ENCODE assay signal across 1 cellular context in the genomic region with DNA sequence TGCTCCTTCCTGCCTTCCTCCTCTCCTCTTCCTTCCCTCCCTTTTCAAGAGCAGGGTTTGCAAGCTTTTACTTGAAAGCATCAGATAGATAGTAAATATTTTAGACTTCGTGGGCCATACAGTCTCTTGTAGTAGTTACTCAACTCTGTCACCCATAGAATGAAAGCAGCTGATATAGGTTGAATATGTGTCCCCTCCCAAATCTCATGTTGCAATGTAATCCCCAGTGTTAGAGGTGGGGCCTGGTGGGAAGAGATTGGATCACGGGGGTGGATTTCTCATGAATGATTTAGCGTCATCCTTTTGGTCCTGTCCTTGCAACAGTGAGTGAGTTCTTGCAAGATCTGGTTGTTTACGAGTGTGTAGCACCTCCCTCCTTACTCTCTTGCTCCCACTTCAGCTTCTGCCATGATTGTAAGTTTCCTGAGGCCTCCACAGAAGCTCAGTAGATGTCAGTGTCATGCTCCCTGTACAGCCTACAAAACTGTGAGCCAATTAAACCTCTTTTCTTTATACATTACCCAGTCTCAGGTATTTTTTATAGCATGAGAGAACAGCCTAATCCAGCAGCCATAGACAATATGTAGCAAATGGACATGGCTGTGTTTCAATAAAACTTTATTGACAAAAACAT.
A peak's percentile ranks its signal among the peaks of the same experiment; 100 is the strongest.
TF ChIP-seq lines count a peak whose summit lies in the region.
"Not testable (repeated sequence)": the region's sequence is repeated elsewhere in the genome, so short reads cannot be mapped to it uniquely, and the experiment has no call there.

No MANE protein-coding gene starts in this region.

TF ChIP-seq in K562, 482 proteins besides CTCF, POLR2A, EP300 and RAD21 (continued from another document and continues in another):
- TF ChIP-seq, protein P1, sequence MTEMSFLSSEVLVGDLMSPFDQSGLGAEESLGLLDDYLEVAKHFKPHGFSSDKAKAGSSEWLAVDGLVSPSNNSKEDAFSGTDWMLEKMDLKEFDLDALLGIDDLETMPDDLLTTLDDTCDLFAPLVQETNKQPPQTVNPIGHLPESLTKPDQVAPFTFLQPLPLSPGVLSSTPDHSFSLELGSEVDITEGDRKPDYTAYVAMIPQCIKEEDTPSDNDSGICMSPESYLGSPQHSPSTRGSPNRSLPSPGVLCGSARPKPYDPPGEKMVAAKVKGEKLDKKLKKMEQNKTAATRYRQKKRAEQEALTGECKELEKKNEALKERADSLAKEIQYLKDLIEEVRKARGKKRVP (CRISPR knock-in tag; IDR thresholded peaks at IDR 0.05) = peak; percentile 36; the same call in 1 of the 2 replicates
- TF ChIP-seq CREM (IDR thresholded peaks at IDR 0.05; ENCODE audit: low read depth) (peak; percentile 25; the same call in 1 of the 2 replicates), TRIM24 (IDR thresholded peaks at IDR 0.05) (peak; percentile 95 to 96), CEBPG (CRISPR knock-in tag; IDR thresholded peaks at IDR 0.05) (peak; percentile 96), CEBPG (tag; conservative IDR thresholded peaks at IDR 0.05 in 1 of 2, IDR thresholded peaks at IDR 0.05 in 1 of 2) (peak in 1 of 2 experiments; percentile 94; a peak in 2 of 4 replicates), MYC (IDR thresholded peaks at IDR 0.05; ENCODE audit: low read depth, low read length) (0 out of 2 replicates have a peak, but pooled peaks have one; percentile 11), CBX3 (IDR thresholded peaks at IDR 0.05; ENCODE audit: borderline replicate concordance in 1 of 2, low read length in 2 of 2) (peak in 1 of 2 experiments; percentile 64; a peak in 1 of 3 replicates), TARDBP (IDR thresholded peaks at IDR 0.05) (0 out of 2 replicates have a peak, but pooled peaks have one; percentile 24), RCOR1 (IDR thresholded peaks at IDR 0.05; ENCODE audit: borderline replicate concordance in 1 of 2, low read depth in 2 of 2, low read length in 2 of 2) (peak in 1 of 2 experiments; percentile 67; a peak in 2 of 4 replicates), POLR2G (IDR thresholded peaks at IDR 0.05; ENCODE audit: low read depth, low read length) (0 out of 2 replicates have a peak, but pooled peaks have one; percentile 23), JUN (IDR thresholded peaks at IDR 0.05; ENCODE audit: borderline replicate concordance, low read depth, low read length) (0 out of 2 replicates have a peak, but pooled peaks have one; percentile 19), FOXJ2 (tag; IDR thresholded peaks at IDR 0.05) (peak; percentile 70), CC2D1A (IDR thresholded peaks at IDR 0.05) (peak; percentile 91)
- TF ChIP-seq, protein P2, sequence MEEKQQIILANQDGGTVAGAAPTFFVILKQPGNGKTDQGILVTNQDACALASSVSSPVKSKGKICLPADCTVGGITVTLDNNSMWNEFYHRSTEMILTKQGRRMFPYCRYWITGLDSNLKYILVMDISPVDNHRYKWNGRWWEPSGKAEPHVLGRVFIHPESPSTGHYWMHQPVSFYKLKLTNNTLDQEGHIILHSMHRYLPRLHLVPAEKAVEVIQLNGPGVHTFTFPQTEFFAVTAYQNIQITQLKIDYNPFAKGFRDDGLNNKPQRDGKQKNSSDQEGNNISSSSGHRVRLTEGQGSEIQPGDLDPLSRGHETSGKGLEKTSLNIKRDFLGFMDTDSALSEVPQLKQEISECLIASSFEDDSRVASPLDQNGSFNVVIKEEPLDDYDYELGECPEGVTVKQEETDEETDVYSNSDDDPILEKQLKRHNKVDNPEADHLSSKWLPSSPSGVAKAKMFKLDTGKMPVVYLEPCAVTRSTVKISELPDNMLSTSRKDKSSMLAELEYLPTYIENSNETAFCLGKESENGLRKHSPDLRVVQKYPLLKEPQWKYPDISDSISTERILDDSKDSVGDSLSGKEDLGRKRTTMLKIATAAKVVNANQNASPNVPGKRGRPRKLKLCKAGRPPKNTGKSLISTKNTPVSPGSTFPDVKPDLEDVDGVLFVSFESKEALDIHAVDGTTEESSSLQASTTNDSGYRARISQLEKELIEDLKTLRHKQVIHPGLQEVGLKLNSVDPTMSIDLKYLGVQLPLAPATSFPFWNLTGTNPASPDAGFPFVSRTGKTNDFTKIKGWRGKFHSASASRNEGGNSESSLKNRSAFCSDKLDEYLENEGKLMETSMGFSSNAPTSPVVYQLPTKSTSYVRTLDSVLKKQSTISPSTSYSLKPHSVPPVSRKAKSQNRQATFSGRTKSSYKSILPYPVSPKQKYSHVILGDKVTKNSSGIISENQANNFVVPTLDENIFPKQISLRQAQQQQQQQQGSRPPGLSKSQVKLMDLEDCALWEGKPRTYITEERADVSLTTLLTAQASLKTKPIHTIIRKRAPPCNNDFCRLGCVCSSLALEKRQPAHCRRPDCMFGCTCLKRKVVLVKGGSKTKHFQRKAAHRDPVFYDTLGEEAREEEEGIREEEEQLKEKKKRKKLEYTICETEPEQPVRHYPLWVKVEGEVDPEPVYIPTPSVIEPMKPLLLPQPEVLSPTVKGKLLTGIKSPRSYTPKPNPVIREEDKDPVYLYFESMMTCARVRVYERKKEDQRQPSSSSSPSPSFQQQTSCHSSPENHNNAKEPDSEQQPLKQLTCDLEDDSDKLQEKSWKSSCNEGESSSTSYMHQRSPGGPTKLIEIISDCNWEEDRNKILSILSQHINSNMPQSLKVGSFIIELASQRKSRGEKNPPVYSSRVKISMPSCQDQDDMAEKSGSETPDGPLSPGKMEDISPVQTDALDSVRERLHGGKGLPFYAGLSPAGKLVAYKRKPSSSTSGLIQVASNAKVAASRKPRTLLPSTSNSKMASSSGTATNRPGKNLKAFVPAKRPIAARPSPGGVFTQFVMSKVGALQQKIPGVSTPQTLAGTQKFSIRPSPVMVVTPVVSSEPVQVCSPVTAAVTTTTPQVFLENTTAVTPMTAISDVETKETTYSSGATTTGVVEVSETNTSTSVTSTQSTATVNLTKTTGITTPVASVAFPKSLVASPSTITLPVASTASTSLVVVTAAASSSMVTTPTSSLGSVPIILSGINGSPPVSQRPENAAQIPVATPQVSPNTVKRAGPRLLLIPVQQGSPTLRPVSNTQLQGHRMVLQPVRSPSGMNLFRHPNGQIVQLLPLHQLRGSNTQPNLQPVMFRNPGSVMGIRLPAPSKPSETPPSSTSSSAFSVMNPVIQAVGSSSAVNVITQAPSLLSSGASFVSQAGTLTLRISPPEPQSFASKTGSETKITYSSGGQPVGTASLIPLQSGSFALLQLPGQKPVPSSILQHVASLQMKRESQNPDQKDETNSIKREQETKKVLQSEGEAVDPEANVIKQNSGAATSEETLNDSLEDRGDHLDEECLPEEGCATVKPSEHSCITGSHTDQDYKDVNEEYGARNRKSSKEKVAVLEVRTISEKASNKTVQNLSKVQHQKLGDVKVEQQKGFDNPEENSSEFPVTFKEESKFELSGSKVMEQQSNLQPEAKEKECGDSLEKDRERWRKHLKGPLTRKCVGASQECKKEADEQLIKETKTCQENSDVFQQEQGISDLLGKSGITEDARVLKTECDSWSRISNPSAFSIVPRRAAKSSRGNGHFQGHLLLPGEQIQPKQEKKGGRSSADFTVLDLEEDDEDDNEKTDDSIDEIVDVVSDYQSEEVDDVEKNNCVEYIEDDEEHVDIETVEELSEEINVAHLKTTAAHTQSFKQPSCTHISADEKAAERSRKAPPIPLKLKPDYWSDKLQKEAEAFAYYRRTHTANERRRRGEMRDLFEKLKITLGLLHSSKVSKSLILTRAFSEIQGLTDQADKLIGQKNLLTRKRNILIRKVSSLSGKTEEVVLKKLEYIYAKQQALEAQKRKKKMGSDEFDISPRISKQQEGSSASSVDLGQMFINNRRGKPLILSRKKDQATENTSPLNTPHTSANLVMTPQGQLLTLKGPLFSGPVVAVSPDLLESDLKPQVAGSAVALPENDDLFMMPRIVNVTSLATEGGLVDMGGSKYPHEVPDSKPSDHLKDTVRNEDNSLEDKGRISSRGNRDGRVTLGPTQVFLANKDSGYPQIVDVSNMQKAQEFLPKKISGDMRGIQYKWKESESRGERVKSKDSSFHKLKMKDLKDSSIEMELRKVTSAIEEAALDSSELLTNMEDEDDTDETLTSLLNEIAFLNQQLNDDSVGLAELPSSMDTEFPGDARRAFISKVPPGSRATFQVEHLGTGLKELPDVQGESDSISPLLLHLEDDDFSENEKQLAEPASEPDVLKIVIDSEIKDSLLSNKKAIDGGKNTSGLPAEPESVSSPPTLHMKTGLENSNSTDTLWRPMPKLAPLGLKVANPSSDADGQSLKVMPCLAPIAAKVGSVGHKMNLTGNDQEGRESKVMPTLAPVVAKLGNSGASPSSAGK (IDR thresholded peaks at IDR 0.05) = peak; percentile 36; the same call in 1 of the 2 replicates
- TF ChIP-seq, protein P3, sequence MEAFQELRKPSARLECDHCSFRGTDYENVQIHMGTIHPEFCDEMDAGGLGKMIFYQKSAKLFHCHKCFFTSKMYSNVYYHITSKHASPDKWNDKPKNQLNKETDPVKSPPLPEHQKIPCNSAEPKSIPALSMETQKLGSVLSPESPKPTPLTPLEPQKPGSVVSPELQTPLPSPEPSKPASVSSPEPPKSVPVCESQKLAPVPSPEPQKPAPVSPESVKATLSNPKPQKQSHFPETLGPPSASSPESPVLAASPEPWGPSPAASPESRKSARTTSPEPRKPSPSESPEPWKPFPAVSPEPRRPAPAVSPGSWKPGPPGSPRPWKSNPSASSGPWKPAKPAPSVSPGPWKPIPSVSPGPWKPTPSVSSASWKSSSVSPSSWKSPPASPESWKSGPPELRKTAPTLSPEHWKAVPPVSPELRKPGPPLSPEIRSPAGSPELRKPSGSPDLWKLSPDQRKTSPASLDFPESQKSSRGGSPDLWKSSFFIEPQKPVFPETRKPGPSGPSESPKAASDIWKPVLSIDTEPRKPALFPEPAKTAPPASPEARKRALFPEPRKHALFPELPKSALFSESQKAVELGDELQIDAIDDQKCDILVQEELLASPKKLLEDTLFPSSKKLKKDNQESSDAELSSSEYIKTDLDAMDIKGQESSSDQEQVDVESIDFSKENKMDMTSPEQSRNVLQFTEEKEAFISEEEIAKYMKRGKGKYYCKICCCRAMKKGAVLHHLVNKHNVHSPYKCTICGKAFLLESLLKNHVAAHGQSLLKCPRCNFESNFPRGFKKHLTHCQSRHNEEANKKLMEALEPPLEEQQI (IDR thresholded peaks at IDR 0.05) = peak; percentile 61
- TF ChIP-seq MYC (CRISPR knock-in tag; IDR thresholded peaks at IDR 0.05; ENCODE audit: borderline replicate concordance, low read depth); JUN (CRISPR knock-in tag; IDR thresholded peaks at IDR 0.05; ENCODE audit: borderline replicate concordance): not testable (repeated sequence)
- TF ChIP-seq, protein P4, sequence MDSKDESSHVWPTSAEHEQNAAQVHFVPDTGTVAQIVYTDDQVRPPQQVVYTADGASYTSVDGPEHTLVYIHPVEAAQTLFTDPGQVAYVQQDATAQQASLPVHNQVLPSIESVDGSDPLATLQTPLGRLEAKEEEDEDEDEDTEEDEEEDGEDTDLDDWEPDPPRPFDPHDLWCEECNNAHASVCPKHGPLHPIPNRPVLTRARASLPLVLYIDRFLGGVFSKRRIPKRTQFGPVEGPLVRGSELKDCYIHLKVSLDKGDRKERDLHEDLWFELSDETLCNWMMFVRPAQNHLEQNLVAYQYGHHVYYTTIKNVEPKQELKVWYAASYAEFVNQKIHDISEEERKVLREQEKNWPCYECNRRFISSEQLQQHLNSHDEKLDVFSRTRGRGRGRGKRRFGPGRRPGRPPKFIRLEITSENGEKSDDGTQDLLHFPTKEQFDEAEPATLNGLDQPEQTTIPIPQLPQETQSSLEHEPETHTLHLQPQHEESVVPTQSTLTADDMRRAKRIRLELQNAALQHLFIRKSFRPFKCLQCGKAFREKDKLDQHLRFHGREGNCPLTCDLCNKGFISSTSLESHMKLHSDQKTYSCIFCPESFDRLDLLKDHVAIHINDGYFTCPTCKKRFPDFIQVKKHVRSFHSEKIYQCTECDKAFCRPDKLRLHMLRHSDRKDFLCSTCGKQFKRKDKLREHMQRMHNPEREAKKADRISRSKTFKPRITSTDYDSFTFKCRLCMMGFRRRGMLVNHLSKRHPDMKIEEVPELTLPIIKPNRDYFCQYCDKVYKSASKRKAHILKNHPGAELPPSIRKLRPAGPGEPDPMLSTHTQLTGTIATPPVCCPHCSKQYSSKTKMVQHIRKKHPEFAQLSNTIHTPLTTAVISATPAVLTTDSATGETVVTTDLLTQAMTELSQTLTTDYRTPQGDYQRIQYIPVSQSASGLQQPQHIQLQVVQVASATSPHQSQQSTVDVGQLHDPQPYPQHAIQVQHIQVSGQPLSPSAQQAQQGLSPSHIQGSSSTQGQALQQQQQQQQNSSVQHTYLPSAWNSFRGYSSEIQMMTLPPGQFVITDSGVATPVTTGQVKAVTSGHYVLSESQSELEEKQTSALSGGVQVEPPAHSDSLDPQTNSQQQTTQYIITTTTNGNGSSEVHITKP (IDR thresholded peaks at IDR 0.05; ENCODE audit: partially characterized antibody) = peak; percentile 29
- TF ChIP-seq, protein P5, sequence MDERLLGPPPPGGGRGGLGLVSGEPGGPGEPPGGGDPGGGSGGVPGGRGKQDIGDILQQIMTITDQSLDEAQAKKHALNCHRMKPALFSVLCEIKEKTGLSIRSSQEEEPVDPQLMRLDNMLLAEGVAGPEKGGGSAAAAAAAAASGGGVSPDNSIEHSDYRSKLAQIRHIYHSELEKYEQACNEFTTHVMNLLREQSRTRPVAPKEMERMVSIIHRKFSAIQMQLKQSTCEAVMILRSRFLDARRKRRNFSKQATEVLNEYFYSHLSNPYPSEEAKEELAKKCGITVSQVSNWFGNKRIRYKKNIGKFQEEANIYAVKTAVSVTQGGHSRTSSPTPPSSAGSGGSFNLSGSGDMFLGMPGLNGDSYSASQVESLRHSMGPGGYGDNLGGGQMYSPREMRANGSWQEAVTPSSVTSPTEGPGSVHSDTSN (CRISPR knock-in tag; IDR thresholded peaks at IDR 0.05; ENCODE audit: low read depth) = not testable (repeated sequence)
- TF ChIP-seq, protein P5 (tag; conservative IDR thresholded peaks at IDR 0.05; ENCODE audit: low read depth) = 0 out of 2 replicates have a peak, but pooled peaks have one; percentile 37
- TF ChIP-seq, protein P6, sequence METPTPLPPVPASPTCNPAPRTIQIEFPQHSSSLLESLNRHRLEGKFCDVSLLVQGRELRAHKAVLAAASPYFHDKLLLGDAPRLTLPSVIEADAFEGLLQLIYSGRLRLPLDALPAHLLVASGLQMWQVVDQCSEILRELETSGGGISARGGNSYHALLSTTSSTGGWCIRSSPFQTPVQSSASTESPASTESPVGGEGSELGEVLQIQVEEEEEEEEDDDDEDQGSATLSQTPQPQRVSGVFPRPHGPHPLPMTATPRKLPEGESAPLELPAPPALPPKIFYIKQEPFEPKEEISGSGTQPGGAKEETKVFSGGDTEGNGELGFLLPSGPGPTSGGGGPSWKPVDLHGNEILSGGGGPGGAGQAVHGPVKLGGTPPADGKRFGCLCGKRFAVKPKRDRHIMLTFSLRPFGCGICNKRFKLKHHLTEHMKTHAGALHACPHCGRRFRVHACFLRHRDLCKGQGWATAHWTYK (CRISPR knock-in tag; IDR thresholded peaks at IDR 0.05) = 0 out of 2 replicates have a peak, but pooled peaks have one; percentile 29
- TF ChIP-seq, protein P7, sequence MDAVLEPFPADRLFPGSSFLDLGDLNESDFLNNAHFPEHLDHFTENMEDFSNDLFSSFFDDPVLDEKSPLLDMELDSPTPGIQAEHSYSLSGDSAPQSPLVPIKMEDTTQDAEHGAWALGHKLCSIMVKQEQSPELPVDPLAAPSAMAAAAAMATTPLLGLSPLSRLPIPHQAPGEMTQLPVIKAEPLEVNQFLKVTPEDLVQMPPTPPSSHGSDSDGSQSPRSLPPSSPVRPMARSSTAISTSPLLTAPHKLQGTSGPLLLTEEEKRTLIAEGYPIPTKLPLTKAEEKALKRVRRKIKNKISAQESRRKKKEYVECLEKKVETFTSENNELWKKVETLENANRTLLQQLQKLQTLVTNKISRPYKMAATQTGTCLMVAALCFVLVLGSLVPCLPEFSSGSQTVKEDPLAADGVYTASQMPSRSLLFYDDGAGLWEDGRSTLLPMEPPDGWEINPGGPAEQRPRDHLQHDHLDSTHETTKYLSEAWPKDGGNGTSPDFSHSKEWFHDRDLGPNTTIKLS (IDR thresholded peaks at IDR 0.05; ENCODE audit: borderline replicate concordance, low read depth) = peak; percentile 30; the same call in 1 of the 2 replicates
